Comparison of ENCODE assay signal across 23 cellular contexts in genomic region chr20:33864324-33864963, GRCh38. TPM values are rescaled to one million over a fixed set of nuclear protein-coding genes. Genes with fewer than 3 reads are reported as not detected.
DNase-seq lines count a peak whose midpoint lies in the region; ATAC-seq and TF ChIP-seq lines count a peak whose summit lies in the region.
"Had no signal": no experiment of that assay in that cellular context is flagged by ENCODE, and none has a peak within 500 bp of the region (broad histone marks: within the 10 kb centered on the region; RNA-seq: fewer than 3 reads in every experiment).

No MANE protein-coding gene starts in this region.

- ATAC-seq in HG02610 (IDR thresholded peaks at IDR 0.05; ENCODE audit: unreplicated experiment): no peak
- ATAC-seq: GM12878, Right ventricle myocardium inferior had no signal

- no peaks in the 10 kb centered on the region for H3K9me3 ChIP-seq in MM.1S (replicated peaks; ENCODE audit: insufficient read depth, low read length)
- no peaks in the 10 kb centered on the region for H3K9me3 ChIP-seq in SU-DHL-6 (ENCODE audit: insufficient read depth, low read length)
- no peaks in the 10 kb centered on the region for H3K9me3 ChIP-seq in osteoblast (ENCODE audit: low read depth, low read length)

- H3K9me3 Mint-ChIP-seq in T-helper 2 cell treated with Interferon-gamma antibody and Interleukin-4, amounts not matched to agents 5 μg/mL and 100 μg/mL, for 36 hours: no peaks in the 10 kb centered on the region
- H3K9me3 Mint-ChIP-seq: CD4-positive, alpha-beta T cell; H9; HFFc6 had no signal

- H3K27ac ChIP-seq in MM.1S (ENCODE audit: low read length) (peak overlapping the region; percentile 14; the same call in 1 of the 2 replicates), SU-DHL-6 (ENCODE audit: low read depth, low read length) (peak overlapping the region; percentile 52), osteoblast (ENCODE audit: low read depth, low read length) (no peak overlapping the region)

- DNase-seq in T-helper 2 cell treated with Interferon-gamma antibody and Interleukin-4, amounts not matched to agents 5 μg/mL and 100 μg/mL, for 36 hours (ENCODE audit: low spot score): no peak
- no peak for DNase-seq in T-helper 2 cell
- no peak for DNase-seq in MM.1S
- peak; percentile 65 for DNase-seq in osteoblast (ENCODE audit: insufficient read length, low spot score, missing footprints)
- DNase-seq in activated gamma-delta T cell (lab: John Stamatoyannopoulos, UW): no peak
- no peak for DNase-seq in NCI-H510A (lab: John Stamatoyannopoulos, UW)
- DNase-seq: CD4-positive, alpha-beta T cell; COR-L47; DMS79 treated with DMSO at 0.1 percent for 48 hours; H9; HFFc6; Kasumi-1; NCI-H1417; NCI-H1694 treated with DMSO at 0.1 percent for 48 hours; NCI-H2107; NCI-H345; NCI-H524 treated with DMSO at 0.1 percent for 48 hours; NCI-H82; OCI-M1 had no signal

- H3K4me3 Mint-ChIP-seq in T-helper 2 cell treated with Interferon-gamma antibody and Interleukin-4, amounts not matched to agents 5 μg/mL and 100 μg/mL, for 36 hours: no peak overlapping the region
- H3K4me3 Mint-ChIP-seq: CD4-positive, alpha-beta T cell; H9; HFFc6 had no signal

- H3K27me3 Mint-ChIP-seq in T-helper 2 cell treated with Interferon-gamma antibody and Interleukin-4, amounts not matched to agents 5 μg/mL and 100 μg/mL, for 36 hours (ENCODE audit: low read depth): peaks cover 4% of the 10 kb centered on the region
- H3K27me3 Mint-ChIP-seq: CD4-positive, alpha-beta T cell had no signal

- H3K36me3 ChIP-seq in MM.1S (replicated peaks; ENCODE audit: insufficient read depth, low read length): no peaks in the 10 kb centered on the region
- H3K36me3 ChIP-seq in SU-DHL-6 (ENCODE audit: low read length): no peaks in the 10 kb centered on the region
- no peaks in the 10 kb centered on the region for H3K36me3 ChIP-seq in osteoblast (ENCODE audit: insufficient read depth, low read length)

- H3K4me1 Mint-ChIP-seq in T-helper 2 cell treated with Interferon-gamma antibody and Interleukin-4, amounts not matched to agents 5 μg/mL and 100 μg/mL, for 36 hours (ENCODE audit: low read depth): peaks cover 16% of the 10 kb centered on the region

- peak overlapping the region; percentile 24 for H3K27ac Mint-ChIP-seq in T-helper 2 cell treated with Interferon-gamma antibody and Interleukin-4, amounts not matched to agents 5 μg/mL and 100 μg/mL, for 36 hours
- H3K27ac Mint-ChIP-seq: CD4-positive, alpha-beta T cell; HFFc6 had no signal

- peaks cover 2% of the 10 kb centered on the region for H3K36me3 Mint-ChIP-seq in T-helper 2 cell treated with Interferon-gamma antibody and Interleukin-4, amounts not matched to agents 5 μg/mL and 100 μg/mL, for 36 hours (ENCODE audit: low read depth)

- H3K79me2 ChIP-seq in MM.1S (ENCODE audit: low read length): peaks cover 16% of the 10 kb centered on the region
- no peaks in the 10 kb centered on the region for H3K79me2 ChIP-seq in SU-DHL-6 (ENCODE audit: insufficient read depth, low read length)
- H3K79me2 ChIP-seq in osteoblast (ENCODE audit: insufficient read depth, low read length): no peaks in the 10 kb centered on the region

- TF ChIP-seq CTCF in MM.1S (IDR thresholded peaks at IDR 0.05; ENCODE audit: low read length) (no peak), SU-DHL-6 (IDR thresholded peaks at IDR 0.05; ENCODE audit: insufficient read depth, low read length, poor library complexity, severe bottlenecking) (no peak), osteoblast (IDR thresholded peaks at IDR 0.05; ENCODE audit: extremely low read depth, low read depth, low read length) (no peak)

- no peak overlapping the region for H3K4me3 ChIP-seq in MM.1S (ENCODE audit: low read length)
- H3K4me3 ChIP-seq in SU-DHL-6 (ENCODE audit: insufficient read depth, low read length, poor library complexity, severe bottlenecking): no peak overlapping the region
- no peak overlapping the region for H3K4me3 ChIP-seq in osteoblast (ENCODE audit: insufficient read depth, low read length)
- H3K4me3 ChIP-seq: GM12878 had no signal

- no peaks in the 10 kb centered on the region for H3K9me2 ChIP-seq in MM.1S (replicated peaks; ENCODE audit: insufficient read depth, low read length)
- no peaks in the 10 kb centered on the region for H3K9me2 ChIP-seq in SU-DHL-6 (replicated peaks; ENCODE audit: insufficient read depth, low read length)

- H3K27me3 ChIP-seq in MM.1S (replicated peaks; ENCODE audit: insufficient read depth, low read length) (no peaks in the 10 kb centered on the region), SU-DHL-6 (ENCODE audit: low read length) (no peaks in the 10 kb centered on the region), osteoblast (ENCODE audit: insufficient read depth, low read length) (no peaks in the 10 kb centered on the region)

- H2AFZ ChIP-seq in MM.1S (ENCODE audit: low read length) (no peak overlapping the region), SU-DHL-6 (ENCODE audit: low read depth, low read length, severe bottlenecking) (no peak overlapping the region), osteoblast (ENCODE audit: low read length) (no peak overlapping the region)

- peaks cover 7% of the 10 kb centered on the region for H3F3A ChIP-seq in MM.1S (ENCODE audit: insufficient read depth, low read length)
- peaks cover 20% of the 10 kb centered on the region for H3F3A ChIP-seq in SU-DHL-6 (ENCODE audit: insufficient read depth)

- H3K4me2 ChIP-seq in MM.1S (ENCODE audit: low read depth, low read length): no peak overlapping the region
- peak overlapping the region; percentile 43 for H3K4me2 ChIP-seq in SU-DHL-6 (ENCODE audit: low read depth, low read length, poor library complexity, severe bottlenecking)
- H3K4me2 ChIP-seq in osteoblast (ENCODE audit: insufficient read depth, low read length): no peak overlapping the region

- peaks cover 37% of the 10 kb centered on the region for H3K4me1 ChIP-seq in MM.1S (ENCODE audit: low read length)
- peaks cover 7% of the 10 kb centered on the region for H3K4me1 ChIP-seq in osteoblast (ENCODE audit: insufficient read depth, low read length)

- H4K20me1 ChIP-seq in MM.1S (ENCODE audit: insufficient read depth, low read length) (no peaks in the 10 kb centered on the region), SU-DHL-6 (ENCODE audit: low read depth, low read length) (no peaks in the 10 kb centered on the region), osteoblast (ENCODE audit: insufficient read depth, low read length) (peaks cover 2% of the 10 kb centered on the region)

- no peak overlapping the region for H3K9ac ChIP-seq in MM.1S (ENCODE audit: low read length)
- peak overlapping the region; percentile 34; the same call in 1 of the 2 replicates for H3K9ac ChIP-seq in SU-DHL-6 (ENCODE audit: low read length)

RNA-seq across cellular contexts. Expression of gene CHMP4B, which starts 53.3 kb away (rescaled TPM):
- total RNA-seq in osteoblast: 40.1 and 40.9 TPM in 2 replicates
